Comparison of ENCODE assay signal across 9 cellular contexts in the genomic region with DNA sequence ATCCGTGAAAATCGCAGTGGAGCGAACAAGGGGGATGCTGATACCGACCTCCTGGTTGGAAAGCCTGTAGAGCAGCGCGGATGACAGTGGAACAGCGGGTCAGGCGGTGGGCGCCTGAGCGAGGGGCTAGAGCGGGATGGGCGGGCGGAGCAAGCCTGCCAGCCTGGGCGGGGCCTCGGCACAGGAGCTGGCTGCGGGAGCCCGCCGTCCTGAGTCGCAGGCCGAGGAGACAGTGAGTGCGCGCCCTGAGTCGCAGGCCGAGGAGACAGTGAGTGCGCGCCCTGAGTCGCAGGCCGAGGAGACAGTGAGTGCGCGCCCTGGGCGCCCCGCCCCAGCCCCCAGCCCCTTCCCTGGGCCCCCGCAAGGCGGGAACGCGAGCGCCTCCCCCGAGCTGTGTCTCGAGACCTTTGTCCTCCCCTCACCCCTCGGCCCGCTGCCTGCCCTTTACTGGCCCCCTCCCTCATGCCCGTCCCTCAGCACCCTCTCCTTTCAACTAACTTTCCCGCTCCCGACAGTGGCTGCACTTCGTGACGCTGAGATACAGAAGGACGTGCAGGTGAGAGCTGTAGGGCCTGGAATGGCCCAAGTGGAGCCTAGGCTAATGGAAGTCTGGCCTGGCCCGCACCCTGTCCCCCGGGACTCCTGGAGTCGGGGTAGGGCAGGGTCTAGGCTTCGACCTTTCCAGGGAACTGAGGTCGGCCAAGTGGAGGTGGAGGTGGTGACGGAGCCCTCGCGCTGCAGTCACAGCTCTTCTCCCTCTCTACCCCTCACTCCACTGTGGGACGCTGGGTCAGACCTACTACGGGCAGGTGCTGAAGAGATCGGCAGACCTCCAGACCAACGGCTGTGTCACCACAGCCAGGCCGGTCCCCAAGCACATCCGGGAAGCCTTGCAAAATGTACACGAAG. TPM values are rescaled to one million over a fixed set of nuclear protein-coding genes. Genes with fewer than 3 reads are reported as not detected.
DNase-seq lines count a peak whose midpoint lies in the region; ATAC-seq lines count a peak whose summit lies in the region.
"Had no signal": no experiment of that assay in that cellular context is flagged by ENCODE, and none has a peak within 500 bp of the region (broad histone marks: within the 10 kb centered on the region; RNA-seq: fewer than 3 reads in every experiment).

A gene with protein sequence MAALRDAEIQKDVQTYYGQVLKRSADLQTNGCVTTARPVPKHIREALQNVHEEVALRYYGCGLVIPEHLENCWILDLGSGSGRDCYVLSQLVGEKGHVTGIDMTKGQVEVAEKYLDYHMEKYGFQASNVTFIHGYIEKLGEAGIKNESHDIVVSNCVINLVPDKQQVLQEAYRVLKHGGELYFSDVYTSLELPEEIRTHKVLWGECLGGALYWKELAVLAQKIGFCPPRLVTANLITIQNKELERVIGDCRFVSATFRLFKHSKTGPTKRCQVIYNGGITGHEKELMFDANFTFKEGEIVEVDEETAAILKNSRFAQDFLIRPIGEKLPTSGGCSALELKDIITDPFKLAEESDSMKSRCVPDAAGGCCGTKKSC (plus strand): TSS at position 181 of the 909 bp plus-strand sequence. CDS start 123 bp downstream, at position 304.

- in situ Hi-C loops in G401 (cut with HindIII; ENCODE audit: low sequenced_read_pairs) = no loop called here

- ATAC-seq in HG03571 (IDR thresholded peaks at IDR 0.05; ENCODE audit: unreplicated experiment) (no peak), GM19467 (IDR thresholded peaks at IDR 0.05; ENCODE audit: unreplicated experiment) (no peak)

- DNase-seq in G401 (ENCODE audit: low spot score) (peak; percentile 61), NCI-H146 (lab: John Stamatoyannopoulos, UW) (peak; percentile 61), adipocyte (ENCODE audit: low read depth) (peak; percentile 69), skeletal muscle cell (ENCODE audit: low read depth) (no peak), HT-29 (ENCODE audit: low spot score) (no peak)

- peaks cover 8% of the 10 kb centered on the region for H3K27me3 ChIP-seq in adipocyte (replicated peaks; ENCODE audit: control insufficient read depth, insufficient read depth, low read length)

- H3K4me3 ChIP-seq in adipocyte (ENCODE audit: low read length) (peak within 1 kb of the TSS; percentile 76), iPS-11a (ENCODE audit: low read depth, low read length) (peak within 1 kb of the TSS; percentile 56), skeletal muscle cell (ENCODE audit: low read depth, low read length) (peak within 1 kb of the TSS; percentile 52)
- H3K4me3 ChIP-seq: PC-9 had no signal

- H3K9ac ChIP-seq in adipocyte (ENCODE audit: low read length) = peak within 1 kb of the TSS; percentile 76

- peaks cover 3% of the 10 kb centered on the region for H3K36me3 ChIP-seq in adipocyte (ENCODE audit: control insufficient read depth, insufficient read depth, low read length, severe bottlenecking)

- H3K4me1 ChIP-seq in adipocyte (ENCODE audit: control insufficient read depth, insufficient read depth, low read length) = peaks cover 4% of the 10 kb centered on the region

- no peaks in the 10 kb centered on the region for H3K9me3 ChIP-seq in adipocyte (ENCODE audit: control insufficient read depth, low read length)

RNA-seq across cellular contexts. Expression of the gene that starts here (rescaled TPM):
- total RNA-seq in G401 (2014; rRNA removed; shearing (Covaris generic)) = 0.31 and 1.4 TPM in 2 replicates
- not detected in 2 replicates for total RNA-seq in HT-29 (2014; rRNA removed; shearing (Covaris generic))

Comparison
In these comparisons a context has a peak if more than half of its experiments do, and no peak if none do; other contexts are left out.
1. DNase-seq: peak in G401 (single experiment), NCI-H146 (single experiment) and adipocyte (single experiment); none in skeletal muscle cell (single experiment) and HT-29 (single experiment).
2. Peak in every context shown above with its lines, with median percentiles within 50 percentile points of each other: H3K4me3 ChIP-seq.